Comparison of ENCODE assay signal across 16 cellular contexts in the genomic region with DNA sequence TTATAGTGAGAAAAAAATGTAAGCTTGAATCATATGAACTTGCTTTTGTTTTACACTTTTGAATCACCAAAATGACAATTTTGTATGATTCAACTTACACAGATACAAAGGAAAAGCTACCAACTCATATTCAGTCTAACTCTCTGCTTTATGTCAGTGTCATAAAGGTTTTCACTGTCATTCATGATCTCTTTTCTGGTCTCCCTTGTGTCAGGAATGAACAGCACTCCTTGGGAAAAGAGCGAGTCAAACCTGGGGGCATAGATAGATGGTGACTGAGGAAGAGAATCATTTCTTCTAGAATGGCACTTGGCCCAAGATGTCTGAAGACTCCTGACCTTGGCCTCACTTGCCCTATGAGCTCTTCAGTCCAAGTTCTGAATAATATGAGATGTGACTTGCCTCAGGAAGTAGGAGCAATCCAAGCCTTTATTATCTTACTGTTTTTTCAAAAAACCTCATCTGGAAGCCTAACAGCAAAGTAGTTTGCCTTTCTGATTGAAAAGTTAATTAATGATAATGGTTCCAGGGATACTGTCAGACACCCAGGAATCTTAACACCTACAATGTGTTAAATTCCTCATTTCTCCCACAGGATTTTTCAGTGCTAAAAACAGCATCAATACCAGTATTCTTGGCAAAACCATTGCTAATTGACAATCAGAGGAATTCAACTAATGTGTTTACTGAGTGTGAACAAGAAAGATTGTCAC.
"Had no signal": no experiment of that assay in that cellular context is flagged by ENCODE, and none has a peak within 500 bp of the region (broad histone marks: within the 10 kb centered on the region; RNA-seq: fewer than 3 reads in every experiment).

No MANE protein-coding gene starts in this region.

- H3K4me1 ChIP-seq: tibial nerve, vagina had no signal

- H3K27me3 ChIP-seq: tibial nerve, vagina had no signal

- H3K4me3 ChIP-seq: mucosa of descending colon, tibial nerve, vagina had no signal

- ATAC-seq: activated CD8-positive, alpha-beta T cell treated with anti-CD3 and anti-CD28 coated beads for 36 hours; mucosa of descending colon; naive thymus-derived CD8-positive, alpha-beta T cell; stimulated activated naive B cell treated with anti-CD40 and anti-IgM and Interleukin-4, amounts not matched to agents 10 μg/mL and 1 μg/mL and 100 μg/mL, for 72 hours had no signal

- H3K27ac ChIP-seq: tibial nerve, vagina had no signal

- H3K27ac Mint-ChIP-seq: activated CD8-positive, alpha-beta T cell treated with anti-CD3 and anti-CD28 coated beads for 36 hours; activated T-helper 1 cell treated with anti-CD3 and anti-CD28 coated beads, Interleukin-12 subunit alpha, Interleukin-12 subunit beta, Interleukin-2, Interleukin-4 antibody, amounts not matched to agents 30 ng/mL and 10 ng/mL and 1 ng/mL, durations not matched to agents 14 hours and 24 hours and 36 hours; immature natural killer cell; naive thymus-derived CD8-positive, alpha-beta T cell; stimulated activated naive B cell treated with anti-CD40 and anti-IgM and Interleukin-4, amounts not matched to agents 10 μg/mL and 1 μg/mL and 100 μg/mL, for 72 hours had no signal

- H3K4me1 Mint-ChIP-seq: stimulated activated naive B cell treated with anti-CD40 and anti-IgM and Interleukin-4, amounts not matched to agents 10 μg/mL and 1 μg/mL and 100 μg/mL, for 72 hours had no signal

- H3K36me3 Mint-ChIP-seq: immature natural killer cell; naive thymus-derived CD8-positive, alpha-beta T cell; stimulated activated naive B cell treated with anti-CD40 and anti-IgM and Interleukin-4, amounts not matched to agents 10 μg/mL and 1 μg/mL and 100 μg/mL, for 72 hours had no signal

- H3K36me3 ChIP-seq: tibial nerve, vagina had no signal

- H3K9me3 Mint-ChIP-seq: activated CD8-positive, alpha-beta T cell treated with anti-CD3 and anti-CD28 coated beads for 36 hours; activated T-helper 1 cell treated with anti-CD3 and anti-CD28 coated beads, Interleukin-12 subunit alpha, Interleukin-12 subunit beta, Interleukin-2, Interleukin-4 antibody, amounts not matched to agents 30 ng/mL and 10 ng/mL and 1 ng/mL, durations not matched to agents 14 hours and 24 hours and 36 hours; stimulated activated naive B cell treated with anti-CD40 and anti-IgM and Interleukin-4, amounts not matched to agents 10 μg/mL and 1 μg/mL and 100 μg/mL, for 72 hours had no signal

- H3K9me3 ChIP-seq: mucosa of descending colon, vagina had no signal

- H3K27me3 Mint-ChIP-seq: activated CD8-positive, alpha-beta T cell treated with anti-CD3 and anti-CD28 coated beads for 36 hours; stimulated activated naive B cell treated with anti-CD40 and anti-IgM and Interleukin-4, amounts not matched to agents 10 μg/mL and 1 μg/mL and 100 μg/mL, for 72 hours had no signal

- DNase-seq: activated CD4-positive, alpha-beta T cell treated with anti-CD3 and anti-CD28 coated beads for 1 hour; activated CD8-positive, alpha-beta memory T cell treated with anti-CD3 and anti-CD28 coated beads, Interleukin-2, amount 50 U/mL, for 4 hours; activated CD8-positive, alpha-beta T cell treated with anti-CD3 and anti-CD28 coated beads for 36 hours; activated naive CD4-positive, alpha-beta T cell; aorta; central memory CD4-positive, alpha-beta T cell; cortex of kidney; effector CD8-positive, alpha-beta T cell; immature natural killer cell; mucosa of descending colon; naive thymus-derived CD8-positive, alpha-beta T cell; stimulated activated naive B cell treated with anti-CD40 and anti-IgM and Interleukin-4, amounts not matched to agents 10 μg/mL and 1 μg/mL and 100 μg/mL, for 72 hours; T-helper 9 cell had no signal

- H3K4me3 Mint-ChIP-seq: activated CD8-positive, alpha-beta T cell treated with anti-CD3 and anti-CD28 coated beads for 36 hours; activated T-helper 1 cell treated with anti-CD3 and anti-CD28 coated beads, Interleukin-12 subunit alpha, Interleukin-12 subunit beta, Interleukin-2, Interleukin-4 antibody, amounts not matched to agents 30 ng/mL and 10 ng/mL and 1 ng/mL, durations not matched to agents 14 hours and 24 hours and 36 hours; immature natural killer cell; naive thymus-derived CD8-positive, alpha-beta T cell; stimulated activated naive B cell treated with anti-CD40 and anti-IgM and Interleukin-4, amounts not matched to agents 10 μg/mL and 1 μg/mL and 100 μg/mL, for 72 hours had no signal
